Comparison of ENCODE assay signal across 25 cellular contexts in the genomic region with DNA sequence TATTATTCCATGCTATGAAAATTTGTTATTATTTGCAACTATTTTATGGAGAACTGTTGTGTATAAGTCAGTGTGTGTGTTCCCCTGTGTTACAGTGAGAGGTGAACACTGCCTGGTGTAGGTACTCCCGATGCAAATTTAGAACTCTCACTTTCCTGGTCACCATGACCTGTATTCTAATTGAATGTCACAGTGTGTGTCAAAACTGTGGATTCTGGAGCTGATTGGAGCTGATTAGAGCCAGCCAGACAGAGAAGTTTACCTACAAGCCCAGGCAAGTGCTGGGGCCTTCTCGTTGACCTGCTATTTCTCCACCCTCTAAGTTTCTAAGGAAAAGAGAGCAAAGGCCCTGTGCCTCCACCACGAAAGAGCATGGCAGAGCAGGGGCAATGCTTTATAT.
"Had no signal": no experiment of that assay in that cellular context is flagged by ENCODE, and none has a peak within 500 bp of the region (broad histone marks: within the 10 kb centered on the region; RNA-seq: fewer than 3 reads in every experiment).

No MANE protein-coding gene starts in this region.

- H3K36me3 Mint-ChIP-seq: naive thymus-derived CD8-positive, alpha-beta T cell; stimulated activated effector memory CD8-positive, alpha-beta T cell treated with anti-CD3 and anti-CD28 coated beads, Interleukin-12 subunit alpha, Interleukin-12 subunit beta, amount 100 ng/mL, for 72 hours had no signal

- H3K27ac Mint-ChIP-seq: effector memory CD8-positive, alpha-beta T cell; naive thymus-derived CD8-positive, alpha-beta T cell; nephron progenitor cell; stimulated activated effector memory CD8-positive, alpha-beta T cell treated with anti-CD3 and anti-CD28 coated beads, Interleukin-12 subunit alpha, Interleukin-12 subunit beta, amount 100 ng/mL, for 72 hours had no signal

- ATAC-seq: effector memory CD8-positive, alpha-beta T cell; foreskin keratinocyte; gastroesophageal sphincter; heart left ventricle; left lobe of liver; naive thymus-derived CD8-positive, alpha-beta T cell; psoas muscle; right cardiac atrium; stimulated activated effector memory CD8-positive, alpha-beta T cell treated with anti-CD3 and anti-CD28 coated beads, Interleukin-12 subunit alpha, Interleukin-12 subunit beta, amount 100 ng/mL, for 72 hours had no signal

- H3K4me1 Mint-ChIP-seq: naive thymus-derived CD8-positive, alpha-beta T cell; nephron progenitor cell; stimulated activated effector memory CD8-positive, alpha-beta T cell treated with anti-CD3 and anti-CD28 coated beads, Interleukin-12 subunit alpha, Interleukin-12 subunit beta, amount 100 ng/mL, for 72 hours had no signal

- H3K4me3 Mint-ChIP-seq: effector memory CD8-positive, alpha-beta T cell; naive thymus-derived CD8-positive, alpha-beta T cell; nephron progenitor cell; stimulated activated effector memory CD8-positive, alpha-beta T cell treated with anti-CD3 and anti-CD28 coated beads, Interleukin-12 subunit alpha, Interleukin-12 subunit beta, amount 100 ng/mL, for 72 hours had no signal

- H3K4me3 ChIP-seq: esophagus muscularis mucosa, gastroesophageal sphincter, heart left ventricle, hepatocyte, lung, ovary, psoas muscle, sigmoid colon, stomach, thyroid gland had no signal

- DNase-seq: cortex of kidney; effector memory CD8-positive, alpha-beta T cell; heart left ventricle; kidney; mesenchymal stem cell; naive thymus-derived CD8-positive, alpha-beta T cell; nephron progenitor cell; occipital lobe; ovary; posterior cingulate gyrus; psoas muscle; right cardiac atrium; sigmoid colon; stimulated activated CD4-positive, alpha-beta T cell treated with anti-CD3 and anti-CD28 coated beads, Interleukin-2, amount 100 ng/mL, for 24 hours; stimulated activated CD4-positive, alpha-beta T cell treated with anti-CD3 and anti-CD28 coated beads, Interleukin-4, amount 100 ng/mL, for 24 hours; stimulated activated naive CD4-positive, alpha-beta T cell treated with Interleukin-2 at 50 U/mL for 16 hours; stomach; thyroid gland had no signal

- H3K9me3 Mint-ChIP-seq: effector memory CD8-positive, alpha-beta T cell; naive thymus-derived CD8-positive, alpha-beta T cell; nephron progenitor cell had no signal
